ENCODE assay signal across 1 cellular context in the genomic region with DNA sequence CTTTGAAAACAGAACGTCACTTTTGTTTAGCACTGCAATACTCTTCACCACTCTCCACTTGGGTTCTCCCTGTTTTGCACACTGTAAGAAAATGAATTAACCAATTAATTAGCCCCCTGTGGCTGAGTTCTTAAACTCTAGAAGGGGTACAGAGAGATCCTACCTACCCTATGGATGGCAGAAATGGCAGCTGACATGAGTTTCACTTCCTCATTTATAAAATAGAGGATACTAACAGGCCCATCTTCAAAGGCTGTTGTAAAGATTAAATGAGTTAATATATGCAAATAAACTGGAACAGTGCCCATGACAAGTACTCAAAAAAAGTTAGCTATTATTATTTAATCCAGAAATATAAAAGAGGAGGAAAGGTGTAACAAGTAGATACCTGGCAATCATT.
TF ChIP-seq lines count a peak whose summit lies in the region.

No MANE protein-coding gene starts in this region.

TF ChIP-seq in K562, 482 proteins besides CTCF, POLR2A, EP300 and RAD21 (continued from another document):
- TF ChIP-seq TSHZ1 (CRISPR knock-in tag; IDR thresholded peaks at IDR 0.05) (no peak), HDAC8 (tag; IDR thresholded peaks at IDR 0.05) (no peak)
